In the genomic region with DNA sequence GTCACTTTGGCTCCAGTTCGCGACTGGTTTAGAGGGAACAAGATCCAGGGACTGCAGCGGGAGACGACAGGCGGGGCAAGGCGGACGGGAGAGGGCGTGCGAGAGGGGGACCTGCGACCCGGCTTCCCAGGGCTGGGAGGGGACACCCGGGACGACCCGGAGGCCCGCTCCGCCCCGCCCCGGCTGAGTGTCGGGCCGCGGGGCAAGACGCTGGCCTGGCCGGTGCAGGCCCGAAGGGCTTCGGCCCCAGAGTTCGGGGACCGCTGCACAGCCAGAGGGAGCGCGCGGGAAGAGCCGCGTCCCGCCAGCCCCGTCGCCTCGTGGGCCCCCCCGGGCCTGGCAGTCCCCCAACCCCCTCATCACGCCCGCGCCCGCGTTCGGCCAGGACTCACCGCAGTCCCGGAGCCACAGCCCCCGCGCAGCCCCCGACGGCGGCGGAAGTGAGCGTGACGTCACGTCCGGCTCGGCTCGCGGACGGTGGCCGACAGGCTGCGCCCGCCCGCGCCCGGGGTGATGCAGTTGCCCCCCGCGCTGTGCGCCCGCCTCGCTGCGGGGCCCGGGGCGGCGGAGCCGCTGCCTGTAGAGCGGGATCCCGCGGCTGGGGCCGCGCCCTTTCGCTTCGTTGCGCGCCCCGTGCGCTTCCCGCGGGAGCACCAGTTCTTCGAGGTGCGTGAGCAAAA, we compare ENCODE assay signal across 8 cellular contexts. TPM values are rescaled to one million over a fixed set of nuclear protein-coding genes. Genes with fewer than 3 reads are reported as not detected.
DNase-seq lines count a peak whose midpoint lies in the region; ATAC-seq, FAIRE-seq and TF ChIP-seq lines count a peak whose summit lies in the region.

TSS of gene TUBGCP2 (minus strand) at position 442 of the 680 bp plus-strand sequence. CDS start 5,931 bp downstream, outside the sequence.
TSS of gene ZNF511 (plus strand) at position 484 of the 680 bp plus-strand sequence. CDS start at position 514, 30 bp downstream.

- CTCF ChIA-PET in activated CD4-positive, alpha-beta T cell treated with anti-CD3 and anti-CD28 coated beads for 36 hours (lab: Charles Lee), result interaction anchor here (0.7 to 1.9 kb wide), 13 partner anchors 9 to 1063 kb away, joined by 3 to 9 read pairs (median 4); no protein-coding TSS in a partner anchor

- H3K9me3 Mint-ChIP-seq in activated CD4-positive, alpha-beta T cell treated with anti-CD3 and anti-CD28 coated beads for 36 hours (ENCODE audit: low read depth), result no peaks in the 10 kb centered on the region

- peak; percentile 80 for ATAC-seq in HG02970 (IDR thresholded peaks at IDR 0.05; ENCODE audit: low FRiP score, unreplicated experiment)
- peak; percentile 72 for ATAC-seq in activated CD4-positive, alpha-beta T cell treated with anti-CD3 and anti-CD28 coated beads for 36 hours

- peak within 1 kb of the TSS; percentile 100 for H3K4me3 Mint-ChIP-seq in activated CD4-positive, alpha-beta T cell treated with anti-CD3 and anti-CD28 coated beads for 36 hours

- H3K27ac ChIP-seq in 22Rv1 (peak within 1 kb of the TSS; percentile 92), layer of hippocampus (ENCODE audit: low read depth, low read length) (peak within 1 kb of the TSS; percentile 97)

- no peaks in the 10 kb centered on the region for H3K27me3 ChIP-seq in layer of hippocampus (ENCODE audit: control insufficient read depth, insufficient read depth, low read length)

- H3K27ac Mint-ChIP-seq in activated CD4-positive, alpha-beta T cell treated with anti-CD3 and anti-CD28 coated beads for 36 hours, result peak within 1 kb of the TSS; percentile 99

- peaks cover 28% of the 10 kb centered on the region for H3K4me1 Mint-ChIP-seq in activated CD4-positive, alpha-beta T cell treated with anti-CD3 and anti-CD28 coated beads for 36 hours

- POLR2A ChIA-PET in activated CD4-positive, alpha-beta T cell treated with anti-CD3 and anti-CD28 coated beads for 36 hours (lab: Charles Lee), result interaction anchor here (1.1 kb wide), 1 partner anchor 49 kb away, joined by 3 read pairs; the partner anchor contains the start of gene FUOM

- peaks cover 15% of the 10 kb centered on the region for H3K36me3 Mint-ChIP-seq in activated CD4-positive, alpha-beta T cell treated with anti-CD3 and anti-CD28 coated beads for 36 hours (ENCODE audit: low read depth)

- no peak for TF ChIP-seq CTCF in 22Rv1 (IDR thresholded peaks at IDR 0.05)
- peak; percentile 28 for TF ChIP-seq CTCF in choroid plexus epithelial cell (conservative IDR thresholded peaks at IDR 0.05; ENCODE audit: low read depth, low read length)

- intact Hi-C loops in activated CD4-positive, alpha-beta T cell treated with anti-CD3 and anti-CD28 coated beads for 36 hours (cut with DNase I, micrococcal nuclease), result loop anchor here (1.0 to 5.0 kb wide), 16 partner anchors 16 to 1408 kb away; partner anchors contain the start of genes FUOM (in 2 of the 2), DPYSL4 (in 1 of the 2), ECHS1 (in 1 of the 2) and LRRC27 (in 1 of the 2)

- peak within 1 kb of the TSS; percentile 86 for H3K4me3 ChIP-seq in choroid plexus epithelial cell (ENCODE audit: low read depth, low read length)

- no peaks in the 10 kb centered on the region for H3K27me3 Mint-ChIP-seq in activated CD4-positive, alpha-beta T cell treated with anti-CD3 and anti-CD28 coated beads for 36 hours

- DNase-seq in GM18507 (ENCODE audit: extremely low spot score, insufficient read length, low read depth) (peak; percentile 79), NCI-H2227 treated with DMSO at 0.1 percent for 48 hours (lab: John Stamatoyannopoulos, UW) (peak; percentile 65), choroid plexus epithelial cell (ENCODE audit: low read depth) (peak; percentile 79)
- DNase-seq in activated CD4-positive, alpha-beta T cell treated with anti-CD3 and anti-CD28 coated beads for 36 hours, result peak; percentile 92
- peak; percentile 85 to 87 for DNase-seq in stimulated activated CD4-positive, alpha-beta T cell treated with anti-CD3 and anti-CD28 coated beads, Interleukin-1b, Interleukin-23, amount 100 ng/mL, for 4 hours (ENCODE audit: low read depth in 2 of 2)

- no peak for FAIRE-seq in GM18507 (lab: Jason Lieb, UNC)

RNA-seq across cellular contexts. Expression of gene TUBGCP2, which starts in this region (rescaled TPM):
- 10 to 100 TPM; 43.3 to 50.2 TPM for total RNA-seq in activated CD4-positive, alpha-beta T cell treated with anti-CD3 and anti-CD28 coated beads for 36 hours

RNA-seq across cellular contexts. Expression of gene ZNF511, which starts in this region (rescaled TPM):
- total RNA-seq in activated CD4-positive, alpha-beta T cell treated with anti-CD3 and anti-CD28 coated beads for 36 hours, result 10 to 100 TPM; 58.1 to 73.2 TPM

Comparison
In these comparisons a context has a peak if more than half of its experiments do, and no peak if none do; other contexts are left out.
1. Peak in every context shown above with its lines: DNase-seq, ATAC-seq, H3K4me3 ChIP-seq and H3K27ac ChIP-seq.